In the genomic region with DNA sequence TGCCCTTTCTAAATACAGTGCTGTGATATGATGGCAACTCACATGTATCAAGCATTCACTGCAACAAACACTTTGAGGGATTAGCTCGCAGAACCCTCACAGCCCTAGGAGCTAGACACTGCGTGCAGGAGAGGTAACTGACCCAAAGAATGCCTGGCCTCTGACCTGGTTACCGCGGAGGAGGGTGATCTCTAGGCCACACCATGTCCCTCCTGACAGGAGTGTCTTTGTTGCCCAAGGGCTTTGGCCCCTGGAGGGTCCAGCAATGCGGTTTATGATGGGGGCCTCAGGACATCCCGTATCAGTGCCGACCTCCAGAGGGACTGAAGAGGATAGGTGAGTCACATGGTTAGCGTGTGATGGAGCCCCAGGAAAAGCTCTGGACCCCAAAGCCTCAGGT, we compare ENCODE assay signal across 14 cellular contexts.
DNase-seq lines count a peak whose midpoint lies in the region; ATAC-seq, FAIRE-seq and TF ChIP-seq lines count a peak whose summit lies in the region.
"Had no signal": no experiment of that assay in that cellular context is flagged by ENCODE, and none has a peak within 500 bp of the region (broad histone marks: within the 10 kb centered on the region; RNA-seq: fewer than 3 reads in every experiment).

No MANE protein-coding gene starts in this region.

- POLR2A ChIA-PET in A549 (lab: Yijun Ruan, JAX), result no interaction called here

- no peaks in the 10 kb centered on the region for H3K27me3 Mint-ChIP-seq in T-helper 17 cell
- H3K27me3 Mint-ChIP-seq in effector memory CD8-positive, alpha-beta T cell, result no peaks in the 10 kb centered on the region

- TF ChIP-seq CTCF in A549 (IDR thresholded peaks at IDR 0.05) (no peak), DND-41 (IDR thresholded peaks at IDR 0.05; ENCODE audit: borderline replicate concordance, extremely low read depth, low read length, poor library complexity, severe bottlenecking) (no peak), osteoblast (IDR thresholded peaks at IDR 0.05; ENCODE audit: extremely low read depth, low read depth, low read length) (no peak)

- no peak for TF ChIP-seq RAD21 in A549 (conservative IDR thresholded peaks at IDR 0.05 in 1 of 2, IDR thresholded peaks at IDR 0.05 in 1 of 2)

- peak overlapping the region; percentile 85 for H3K4me3 Mint-ChIP-seq in T-helper 17 cell
- peak overlapping the region; percentile 61 to 75 for H3K4me3 Mint-ChIP-seq in effector memory CD8-positive, alpha-beta T cell

- DNase-seq in A549 (ENCODE audit: low read depth in 1 of 2, low spot score in 1 of 2) (no peak), DND-41 (no peak), T-helper 17 cell (no peak), superior temporal gyrus (ENCODE audit: extremely low spot score) (no peak), NCI-H526 treated with DMSO at 0.1 percent for 48 hours (lab: John Stamatoyannopoulos, UW) (no peak), osteoblast (ENCODE audit: insufficient read length, low spot score, missing footprints) (no peak)
- DNase-seq in effector memory CD8-positive, alpha-beta T cell, result no peak
- DNase-seq: DMS79, gastrocnemius medialis, mesendoderm, NCI-H446 treated with DMSO at 0.1 percent for 48 hours had no signal

- H3K4me3 ChIP-seq in A549 (no peak overlapping the region), DND-41 (ENCODE audit: low read depth in 1 of 2, low read length in 2 of 2) (peak overlapping the region in 1 of 2 experiments; percentile 31; a peak in 2 of 4 replicates), osteoblast (ENCODE audit: insufficient read depth, low read length) (no peak overlapping the region)
- H3K4me3 ChIP-seq: gastrocnemius medialis, smooth muscle cell had no signal

- no peak for TF ChIP-seq EP300 in A549 (IDR thresholded peaks at IDR 0.05)

- no peak overlapping the region for H3K4me2 ChIP-seq in A549
- peak overlapping the region; percentile 50 for H3K4me2 ChIP-seq in DND-41 (ENCODE audit: insufficient read depth, low read length)
- no peak overlapping the region for H3K4me2 ChIP-seq in osteoblast (ENCODE audit: insufficient read depth, low read length)

- no peaks in the 10 kb centered on the region for H4K20me1 ChIP-seq in DND-41 (ENCODE audit: insufficient read depth, low read length)
- no peaks in the 10 kb centered on the region for H4K20me1 ChIP-seq in osteoblast (ENCODE audit: insufficient read depth, low read length)

- peak overlapping the region; percentile 46 for H3K9ac ChIP-seq in DND-41 (ENCODE audit: low read depth, low read length)

- ATAC-seq in A549 (no peak), DND-41 (ENCODE audit: insufficient read depth, low read depth) (peak; percentile 6; the same call in 1 of the 3 replicates), T-helper 17 cell (no peak), HG03432 (IDR thresholded peaks at IDR 0.05; ENCODE audit: unreplicated experiment) (no peak)
- no peak for ATAC-seq in effector memory CD8-positive, alpha-beta T cell (replicated peaks)
- ATAC-seq: gastrocnemius medialis had no signal

- no peak for TF ChIP-seq POLR2A in A549 (IDR thresholded peaks at IDR 0.05; ENCODE audit: low read length)

- H3K9me3 ChIP-seq in A549 (no peaks in the 10 kb centered on the region), DND-41 (ENCODE audit: insufficient read depth, low read length, severe bottlenecking) (no peaks in the 10 kb centered on the region), T-helper 17 cell (ENCODE audit: control insufficient read depth, low read length, poor library complexity, severe bottlenecking) (no peaks in the 10 kb centered on the region), osteoblast (ENCODE audit: low read depth, low read length) (no peaks in the 10 kb centered on the region)
- H3K9me3 ChIP-seq: gastrocnemius medialis had no signal

- H3K27me3 ChIP-seq in DND-41 (ENCODE audit: insufficient read depth, low read length, poor library complexity) (no peaks in the 10 kb centered on the region), osteoblast (ENCODE audit: insufficient read depth, low read length) (peaks cover 17% of the 10 kb centered on the region)

- peak overlapping the region; percentile 98 for H3K27ac Mint-ChIP-seq in T-helper 17 cell
- H3K27ac Mint-ChIP-seq in effector memory CD8-positive, alpha-beta T cell, result peak overlapping the region; percentile 89 to 95

- H2AFZ ChIP-seq in DND-41 (ENCODE audit: low read depth, low read length) (peak overlapping the region; percentile 50), osteoblast (ENCODE audit: low read length) (no peak overlapping the region)

- H3K27ac ChIP-seq in A549, result peak overlapping the region; percentile 55 to 93
- peak overlapping the region; percentile 77 for H3K27ac ChIP-seq in DND-41 (ENCODE audit: low read length)
- no peak overlapping the region for H3K27ac ChIP-seq in osteoblast (ENCODE audit: low read depth, low read length)
- H3K27ac ChIP-seq: gastrocnemius medialis had no signal

- peaks cover 44% of the 10 kb centered on the region for H3K4me1 ChIP-seq in A549
- peaks cover 49% of the 10 kb centered on the region for H3K4me1 ChIP-seq in DND-41 (ENCODE audit: insufficient read depth, low read length)
- H3K4me1 ChIP-seq in osteoblast (ENCODE audit: insufficient read depth, low read length), result peaks cover 11% of the 10 kb centered on the region
- H3K4me1 ChIP-seq: gastrocnemius medialis had no signal

- WGBS in A549 (ENCODE audit: missing lambda C conversion rate), result 90% methylated on average over 8 of the region's 8 CpGs

- FAIRE-seq in A549 (lab: Jason Lieb, UNC), result no peak
- FAIRE-seq: islet of Langerhans had no signal

- H3K36me3 Mint-ChIP-seq in T-helper 17 cell (ENCODE audit: low read depth), result no peaks in the 10 kb centered on the region
- peaks cover 6% of the 10 kb centered on the region for H3K36me3 Mint-ChIP-seq in effector memory CD8-positive, alpha-beta T cell (ENCODE audit: insufficient read depth)

- no peaks in the 10 kb centered on the region for H3K79me2 ChIP-seq in DND-41 (ENCODE audit: insufficient read depth, low read length)
- no peaks in the 10 kb centered on the region for H3K79me2 ChIP-seq in osteoblast (ENCODE audit: insufficient read depth, low read length)

- H3K4me1 Mint-ChIP-seq in T-helper 17 cell, result peaks cover 33% of the 10 kb centered on the region
- H3K4me1 Mint-ChIP-seq in effector memory CD8-positive, alpha-beta T cell (ENCODE audit: low read depth in 2 of 2), result peaks cover 23 to 32% of the 10 kb centered on the region in 2 donors

- CTCF ChIA-PET in A549 (lab: Yijun Ruan, JAX), result interaction anchor here (0.6 to 3.2 kb wide), 8 partner anchors 8 to 1008 kb away, joined by 3 to 25 read pairs (median 4); a partner anchor contains a TSS

- H3K36me3 ChIP-seq in DND-41 (ENCODE audit: insufficient read depth, low read length), result no peaks in the 10 kb centered on the region
- H3K36me3 ChIP-seq in osteoblast (ENCODE audit: insufficient read depth, low read length), result no peaks in the 10 kb centered on the region
- H3K36me3 ChIP-seq: gastrocnemius medialis had no signal

- H3K9me3 Mint-ChIP-seq in effector memory CD8-positive, alpha-beta T cell, result no peaks in the 10 kb centered on the region

TF ChIP-seq in A549, 52 proteins besides CTCF, POLR2A, EP300 and RAD21:
- TF ChIP-seq MYC (IDR thresholded peaks at IDR 0.05; ENCODE audit: borderline replicate concordance, low read length) (no peak), FOSB (CRISPR knock-in tag; IDR thresholded peaks at IDR 0.05) (no peak), CEBPB (IDR thresholded peaks at IDR 0.05) (no peak), KDM5A (IDR thresholded peaks at IDR 0.05) (no peak), JUNB (IDR thresholded peaks at IDR 0.05) (no peak), CHD2 (IDR thresholded peaks at IDR 0.05; ENCODE audit: low read length, partially characterized antibody) (no peak), FOXS1 (CRISPR knock-in tag; IDR thresholded peaks at IDR 0.05) (no peak), CHD4 (IDR thresholded peaks at IDR 0.05; ENCODE audit: borderline replicate concordance) (no peak), EHF (CRISPR knock-in tag; IDR thresholded peaks at IDR 0.05) (no peak)
- TF ChIP-seq, protein P1, sequence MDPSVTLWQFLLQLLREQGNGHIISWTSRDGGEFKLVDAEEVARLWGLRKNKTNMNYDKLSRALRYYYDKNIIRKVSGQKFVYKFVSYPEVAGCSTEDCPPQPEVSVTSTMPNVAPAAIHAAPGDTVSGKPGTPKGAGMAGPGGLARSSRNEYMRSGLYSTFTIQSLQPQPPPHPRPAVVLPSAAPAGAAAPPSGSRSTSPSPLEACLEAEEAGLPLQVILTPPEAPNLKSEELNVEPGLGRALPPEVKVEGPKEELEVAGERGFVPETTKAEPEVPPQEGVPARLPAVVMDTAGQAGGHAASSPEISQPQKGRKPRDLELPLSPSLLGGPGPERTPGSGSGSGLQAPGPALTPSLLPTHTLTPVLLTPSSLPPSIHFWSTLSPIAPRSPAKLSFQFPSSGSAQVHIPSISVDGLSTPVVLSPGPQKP (IDR thresholded peaks at IDR 0.05; ENCODE audit: low read depth, low read length), result no peak
- TF ChIP-seq, protein P2, sequence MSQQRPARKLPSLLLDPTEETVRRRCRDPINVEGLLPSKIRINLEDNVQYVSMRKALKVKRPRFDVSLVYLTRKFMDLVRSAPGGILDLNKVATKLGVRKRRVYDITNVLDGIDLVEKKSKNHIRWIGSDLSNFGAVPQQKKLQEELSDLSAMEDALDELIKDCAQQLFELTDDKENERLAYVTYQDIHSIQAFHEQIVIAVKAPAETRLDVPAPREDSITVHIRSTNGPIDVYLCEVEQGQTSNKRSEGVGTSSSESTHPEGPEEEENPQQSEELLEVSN (IDR thresholded peaks at IDR 0.05; ENCODE audit: borderline replicate concordance, low read depth), result no peak
TF ChIP-seq in A549: peak in this region for 0.
